In genomic region chr20:50368813-50369224, GRCh38 we compare ENCODE assay signal across 1 cellular context.
TF ChIP-seq lines count a peak whose summit lies in the region.

No MANE protein-coding gene starts in this region.

TF ChIP-seq in HepG2, 621 proteins besides CTCF, POLR2A, EP300 and RAD21 (continued from another document and continues in another):
- peak; percentile 76 for TF ChIP-seq POLR2AphosphoS5 (IDR thresholded peaks at IDR 0.05; ENCODE audit: low read depth, low read length)
- TF ChIP-seq TSC22D2 (CRISPR knock-in tag; IDR thresholded peaks at IDR 0.05; ENCODE audit: borderline replicate concordance): no peak
- TF ChIP-seq ZNF616 (CRISPR knock-in tag; IDR thresholded peaks at IDR 0.05; ENCODE audit: low read depth): no peak
- TF ChIP-seq ELF4 (CRISPR knock-in tag; IDR thresholded peaks at IDR 0.05; ENCODE audit: borderline replicate concordance): no peak
- TF ChIP-seq FOXA1 (IDR thresholded peaks at IDR 0.05): no peak
- no peak for TF ChIP-seq FOXA1 (CRISPR knock-in tag; IDR thresholded peaks at IDR 0.05)
- peak; percentile 57 for TF ChIP-seq ZNF644 (CRISPR knock-in tag; IDR thresholded peaks at IDR 0.05; ENCODE audit: low read depth)
- TF ChIP-seq TBL1XR1 (IDR thresholded peaks at IDR 0.05; ENCODE audit: borderline replicate concordance, low read length, partially characterized antibody): no peak
- peak; percentile 60; the same call in 1 of the 2 replicates for TF ChIP-seq ZHX2 (IDR thresholded peaks at IDR 0.05; ENCODE audit: low read depth)
- no peak for TF ChIP-seq ZHX2 (CRISPR knock-in tag; IDR thresholded peaks at IDR 0.05; ENCODE audit: borderline replicate concordance)
- TF ChIP-seq ZEB1 (IDR thresholded peaks at IDR 0.05; ENCODE audit: insufficient replicate concordance, low read depth): no peak
- peak; percentile 90 for TF ChIP-seq NFYC (CRISPR knock-in tag; IDR thresholded peaks at IDR 0.05)
- no peak; the same call in 1 of the 2 replicates for TF ChIP-seq RXRA (CRISPR knock-in tag; IDR thresholded peaks at IDR 0.05)
- TF ChIP-seq ZNF574 (CRISPR knock-in tag; IDR thresholded peaks at IDR 0.05): no peak
- peak; percentile 44 for TF ChIP-seq POGZ (CRISPR knock-in tag; IDR thresholded peaks at IDR 0.05)
- no peak for TF ChIP-seq ZFP36L1 (CRISPR knock-in tag; IDR thresholded peaks at IDR 0.05)
- no peak for TF ChIP-seq ZNF296 (CRISPR knock-in tag; conservative IDR thresholded peaks at IDR 0.05)
- TF ChIP-seq ZBTB7A (CRISPR knock-in tag; IDR thresholded peaks at IDR 0.05): no peak
- no peak for TF ChIP-seq ZBTB4 (CRISPR knock-in tag; IDR thresholded peaks at IDR 0.05; ENCODE audit: borderline replicate concordance)
- TF ChIP-seq NFIC (IDR thresholded peaks at IDR 0.05; ENCODE audit: low read length): 0 out of 2 replicates have a peak, but pooled peaks have one; percentile 22
- peak; percentile 85 for TF ChIP-seq ZNF143 (CRISPR knock-in tag; IDR thresholded peaks at IDR 0.05)
- no peak for TF ChIP-seq FOSL1 (CRISPR knock-in tag; IDR thresholded peaks at IDR 0.05; ENCODE audit: borderline replicate concordance)
- no peak for TF ChIP-seq HDAC1 (CRISPR knock-in tag; IDR thresholded peaks at IDR 0.05)
- peak; percentile 46; the same call in 1 of the 2 replicates for TF ChIP-seq HMG20A (CRISPR knock-in tag; IDR thresholded peaks at IDR 0.05; ENCODE audit: borderline replicate concordance)
- TF ChIP-seq ZBTB21 (CRISPR knock-in tag; IDR thresholded peaks at IDR 0.05): peak; percentile 84
- no peak for TF ChIP-seq ZNF124 (CRISPR knock-in tag; IDR thresholded peaks at IDR 0.05)
- no peak for TF ChIP-seq ZBTB42 (CRISPR knock-in tag; IDR thresholded peaks at IDR 0.05)
- TF ChIP-seq THAP9 (CRISPR knock-in tag; IDR thresholded peaks at IDR 0.05; ENCODE audit: borderline replicate concordance): no peak
- peak; percentile 8; the same call in 1 of the 2 replicates for TF ChIP-seq HCFC1 (IDR thresholded peaks at IDR 0.05; ENCODE audit: low read depth, low read length)
- no peak for TF ChIP-seq RBAK (CRISPR knock-in tag; IDR thresholded peaks at IDR 0.05)
- no peak for TF ChIP-seq ZSCAN22 (CRISPR knock-in tag; IDR thresholded peaks at IDR 0.05)
- no peak for TF ChIP-seq ZNF234 (CRISPR knock-in tag; conservative IDR thresholded peaks at IDR 0.05)
- TF ChIP-seq, protein P1, sequence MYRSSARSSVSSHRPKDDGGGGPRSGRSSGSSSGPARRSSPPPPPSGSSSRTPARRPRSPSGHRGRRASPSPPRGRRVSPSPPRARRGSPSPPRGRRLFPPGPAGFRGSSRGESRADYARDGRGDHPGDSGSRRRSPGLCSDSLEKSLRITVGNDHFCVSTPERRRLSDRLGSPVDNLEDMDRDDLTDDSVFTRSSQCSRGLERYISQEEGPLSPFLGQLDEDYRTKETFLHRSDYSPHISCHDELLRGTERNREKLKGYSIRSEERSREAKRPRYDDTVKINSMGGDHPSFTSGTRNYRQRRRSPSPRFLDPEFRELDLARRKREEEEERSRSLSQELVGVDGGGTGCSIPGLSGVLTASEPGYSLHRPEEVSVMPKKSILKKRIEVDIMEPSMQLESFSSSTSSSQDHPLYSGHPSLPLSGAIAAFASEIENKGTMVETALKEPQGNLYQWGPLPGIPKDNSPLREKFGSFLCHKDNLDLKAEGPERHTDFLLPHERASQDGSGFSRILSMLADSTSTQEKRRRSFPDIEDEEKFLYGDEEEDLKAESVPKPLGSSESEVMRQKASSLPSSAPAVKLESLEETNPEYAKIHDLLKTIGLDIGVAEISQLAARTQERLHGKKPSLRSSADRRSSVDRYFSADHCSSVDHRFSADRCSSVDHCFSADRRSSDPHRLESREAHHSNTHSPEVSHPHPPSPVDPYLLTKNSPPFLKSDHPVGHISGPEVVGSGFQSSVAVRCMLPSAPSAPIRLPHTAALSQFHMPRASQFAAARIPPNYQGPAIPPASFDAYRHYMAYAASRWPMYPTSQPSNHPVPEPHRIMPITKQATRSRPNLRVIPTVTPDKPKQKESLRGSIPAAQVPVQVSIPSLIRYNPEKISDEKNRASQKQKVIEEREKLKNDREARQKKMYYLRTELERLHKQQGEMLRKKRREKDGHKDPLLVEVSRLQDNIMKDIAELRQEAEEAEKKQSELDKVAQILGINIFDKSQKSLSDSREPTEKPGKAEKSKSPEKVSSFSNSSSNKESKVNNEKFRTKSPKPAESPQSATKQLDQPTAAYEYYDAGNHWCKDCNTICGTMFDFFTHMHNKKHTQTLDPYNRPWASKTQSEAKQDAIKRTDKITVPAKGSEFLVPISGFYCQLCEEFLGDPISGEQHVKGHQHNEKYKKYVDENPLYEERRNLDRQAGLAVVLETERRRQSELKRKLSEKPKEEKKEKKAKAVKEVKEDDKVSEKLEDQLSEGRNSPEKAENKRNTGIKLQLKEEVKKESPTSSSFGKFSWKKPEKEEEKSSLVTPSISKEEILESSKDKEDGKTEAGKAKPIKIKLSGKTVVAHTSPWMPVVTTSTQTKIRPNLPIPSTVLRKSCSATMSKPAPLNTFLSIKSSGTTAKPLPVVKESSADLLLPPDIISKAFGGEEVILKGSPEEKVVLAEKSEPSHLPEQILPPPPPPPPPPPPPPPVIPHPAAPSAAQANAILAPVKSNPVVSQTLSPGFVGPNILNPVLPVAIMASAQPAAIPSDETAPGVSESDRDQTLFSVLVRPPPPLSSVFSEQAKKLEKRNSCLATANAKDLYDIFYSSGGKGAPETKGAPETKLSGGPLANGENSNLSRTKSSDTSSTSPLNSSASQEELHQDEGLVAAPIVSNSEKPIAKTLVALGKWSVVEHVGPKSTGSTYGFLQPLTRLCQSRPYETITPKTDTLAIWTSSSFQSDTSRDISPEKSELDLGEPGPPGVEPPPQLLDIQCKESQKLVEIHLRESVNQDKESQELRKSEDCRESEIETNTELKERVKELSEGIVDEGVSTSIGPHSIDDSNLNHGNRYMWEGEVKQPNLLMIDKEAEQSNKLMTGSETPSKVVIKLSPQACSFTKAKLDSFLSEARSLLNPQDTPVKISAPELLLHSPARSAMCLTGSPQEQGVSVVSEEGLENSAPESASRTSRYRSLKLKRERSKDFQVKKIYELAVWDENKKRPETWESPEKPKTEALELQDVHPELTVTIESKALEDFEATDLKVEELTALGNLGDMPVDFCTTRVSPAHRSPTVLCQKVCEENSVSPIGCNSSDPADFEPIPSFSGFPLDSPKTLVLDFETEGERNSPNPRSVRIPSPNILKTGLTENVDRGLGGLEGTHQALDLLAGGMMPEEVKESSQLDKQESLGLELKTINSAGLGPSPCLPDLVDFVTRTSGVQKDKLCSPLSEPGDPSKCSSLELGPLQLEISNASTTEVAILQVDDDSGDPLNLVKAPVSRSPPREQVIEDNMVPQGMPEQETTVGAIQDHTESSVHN (CRISPR knock-in tag; IDR thresholded peaks at IDR 0.05): no peak
- TF ChIP-seq ZNF614 (CRISPR knock-in tag; IDR thresholded peaks at IDR 0.05; ENCODE audit: borderline replicate concordance): no peak
- TF ChIP-seq DRAP1 (CRISPR knock-in tag; IDR thresholded peaks at IDR 0.05): peak; percentile 96
